ENCODE assay signal across 25 cellular contexts in the genomic region with DNA sequence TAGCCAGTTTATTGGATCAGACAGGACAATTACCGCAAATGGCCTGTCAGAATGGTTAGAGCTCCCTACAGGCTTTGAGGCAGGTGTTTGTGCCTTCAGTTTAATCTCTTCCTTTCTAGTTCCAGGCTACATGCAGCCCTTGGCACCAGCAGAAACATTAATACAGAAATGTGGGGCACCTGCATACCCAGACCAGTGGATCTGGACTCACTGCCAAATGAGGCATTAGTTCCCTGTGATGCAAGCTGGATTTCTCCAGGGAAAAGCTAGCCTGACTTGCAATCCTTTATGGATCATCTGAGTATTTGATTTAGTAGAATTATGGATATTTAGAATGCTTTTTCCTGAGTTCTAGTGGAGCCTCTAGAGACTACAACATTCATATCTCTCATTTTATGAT.
"Had no signal": no experiment of that assay in that cellular context is flagged by ENCODE, and none has a peak within 500 bp of the region (broad histone marks: within the 10 kb centered on the region; RNA-seq: fewer than 3 reads in every experiment).

No MANE protein-coding gene starts in this region.

- H3K36me3 ChIP-seq: ascending aorta, Peyer's patch, SJCRH30, WERI-Rb-1 had no signal

- H3K4me3 ChIP-seq: ascending aorta, Peyer's patch, SJCRH30, SK-N-MC had no signal

- DNase-seq: activated CD4-positive, alpha-beta memory T cell treated with anti-CD3 and anti-CD28 coated beads, Interleukin-2, amount 10 ng/mL, durations not matched to agents 7 days and 5 days; activated CD4-positive, alpha-beta T cell treated with anti-CD3 and anti-CD28 coated beads for 1 hour; activated CD4-positive, alpha-beta T cell treated with anti-CD3 and anti-CD28 coated beads for 48 hours; activated CD4-positive, CD25-positive, alpha-beta regulatory T cell; activated gamma-delta T cell; activated naive CD4-positive, alpha-beta T cell treated with Interleukin-2 at 50 U/mL for 16 hours; activated naive CD8-positive, alpha-beta T cell treated with anti-CD3 and anti-CD28 coated beads, Interleukin-2, amount 10 ng/mL, durations not matched to agents 7 days and 5 days; activated T-cell treated with anti-CD3 and anti-CD28 coated beads, Interleukin-2, amount 50 U/mL, for 1 hour; activated T-cell treated with anti-CD3 and anti-CD28 coated beads, Interleukin-2, amount 50 U/mL, for 72 hours; amygdala; NCI-H1105; NCI-H1417 treated with DMSO at 0.1 percent for 48 hours; NCI-H2029; NCI-H345; NCI-H748 treated with DMSO at 0.1 percent for 48 hours; NK-92 treated with Interleukin-12 subunit alpha and Interleukin-12 subunit beta, amount 100 ng/mL, for 24 hours; PC-3; Peyer's patch; Right ventricle myocardium superior; RPMI8226; SJCRH30; T1000; WERI-Rb-1 had no signal

- H3K27me3 ChIP-seq: ascending aorta, Peyer's patch, SJCRH30 had no signal
